Comparison of ENCODE assay signal across 10 cellular contexts in the genomic region with DNA sequence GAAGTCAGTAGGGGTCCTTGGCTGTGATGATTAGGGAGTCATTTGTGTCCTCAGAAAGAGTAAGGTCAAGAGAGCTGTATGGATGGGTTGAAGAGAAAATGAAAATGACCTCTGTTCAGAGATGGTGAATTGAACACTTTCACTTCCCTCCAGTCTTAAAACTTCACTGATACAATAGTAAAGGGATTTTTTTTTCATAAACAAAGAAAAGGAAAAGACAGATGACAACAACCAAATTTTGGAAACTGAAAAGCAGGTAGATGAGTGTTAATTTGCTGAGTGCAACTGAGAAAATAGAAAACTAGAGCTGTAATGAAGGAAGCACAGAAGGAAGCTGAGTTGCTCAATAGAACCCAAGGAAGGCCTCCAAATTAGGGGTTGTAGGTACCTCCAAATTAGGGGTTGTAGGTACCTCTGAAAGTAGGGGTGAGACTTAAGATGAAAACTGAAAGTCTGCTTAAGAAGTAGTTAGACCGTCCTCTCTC. TPM values are rescaled to one million over a fixed set of nuclear protein-coding genes. Genes with fewer than 3 reads are reported as not detected.
DNase-seq lines count a peak whose midpoint lies in the region; ATAC-seq and TF ChIP-seq lines count a peak whose summit lies in the region.
"Had no signal": no experiment of that assay in that cellular context is flagged by ENCODE, and none has a peak within 500 bp of the region (broad histone marks: within the 10 kb centered on the region; RNA-seq: fewer than 3 reads in every experiment).

No MANE protein-coding gene starts in this region.

- no peaks in the 10 kb centered on the region for H3K9me3 Mint-ChIP-seq in stimulated activated naive CD8-positive, alpha-beta T cell treated with anti-CD3 and anti-CD28 coated beads, Interleukin-15, Interleukin-2, amounts not matched to agents 100 ng/mL and 50 ng/mL, for 24 hours

- CTCF ChIA-PET in HEK293 (lab: Yijun Ruan, JAX) = interaction anchor here (1.0 kb wide), 1 partner anchor 13 kb away, joined by 3 read pairs; no protein-coding TSS in a partner anchor

- H3K4me3 ChIP-seq in HEK293 (ENCODE audit: low read depth, low read length) = no peak overlapping the region

- peaks cover 23% of the 10 kb centered on the region for H3K4me1 Mint-ChIP-seq in stimulated activated naive CD8-positive, alpha-beta T cell treated with anti-CD3 and anti-CD28 coated beads, Interleukin-15, Interleukin-2, amounts not matched to agents 100 ng/mL and 50 ng/mL, for 24 hours (ENCODE audit: low read depth)

- H3K27ac ChIP-seq in HEK293 (ENCODE audit: extremely low read depth, low read depth, low read length) = no peak overlapping the region

- POLR2A ChIA-PET in HEK293 (lab: Yijun Ruan, JAX) = no interaction called here

- peak overlapping the region; percentile 77 for H3K27ac Mint-ChIP-seq in stimulated activated naive CD8-positive, alpha-beta T cell treated with anti-CD3 and anti-CD28 coated beads, Interleukin-15, Interleukin-2, amounts not matched to agents 100 ng/mL and 50 ng/mL, for 24 hours

- H3K36me3 ChIP-seq in HEK293 (ENCODE audit: control insufficient read depth in 2 of 2, insufficient read depth in 1 of 2, low read length in 2 of 2) = no peaks in the 10 kb centered on the region

- DNase-seq in stimulated activated naive CD8-positive, alpha-beta T cell treated with anti-CD3 and anti-CD28 coated beads, Interleukin-15, Interleukin-2, amounts not matched to agents 100 U/mL and 50 U/mL, for 24 hours = no peak
- DNase-seq in NCI-H1048 (lab: John Stamatoyannopoulos, UW) = no peak
- DNase-seq in GDM1 (lab: John Stamatoyannopoulos, UW) = no peak
- DNase-seq in omental fat pad (ENCODE audit: low spot score) = no peak
- DNase-seq in superior temporal gyrus (ENCODE audit: extremely low spot score) = no peak
- DNase-seq: dermis blood vessel endothelial cell, NCI-H774 had no signal

- ATAC-seq in stimulated activated naive CD8-positive, alpha-beta T cell treated with anti-CD3 and anti-CD28 coated beads, Interleukin-15, Interleukin-2, amounts not matched to agents 100 U/mL and 50 U/mL, for 24 hours = no peak
- ATAC-seq in HG03469 (IDR thresholded peaks at IDR 0.05; ENCODE audit: unreplicated experiment) = peak; percentile 98
- ATAC-seq in omental fat pad (ENCODE audit: low FRiP score) = no peak

- TF ChIP-seq CTCF in HEK293 (tag by site-specific recombination; IDR thresholded peaks at IDR 0.05) (no peak), omental fat pad (IDR thresholded peaks at IDR 0.05) (no peak)

- no peaks in the 10 kb centered on the region for H3K4me1 ChIP-seq in HEK293 (ENCODE audit: control insufficient read depth, insufficient read depth, low read length)

- H3K9me3 ChIP-seq in HEK293 (ENCODE audit: control insufficient read depth, insufficient read depth, low read depth, low read length) = no peaks in the 10 kb centered on the region

- H3K27me3 Mint-ChIP-seq in stimulated activated naive CD8-positive, alpha-beta T cell treated with anti-CD3 and anti-CD28 coated beads, Interleukin-15, Interleukin-2, amounts not matched to agents 100 ng/mL and 50 ng/mL, for 24 hours = no peaks in the 10 kb centered on the region

- H3K4me3 Mint-ChIP-seq in stimulated activated naive CD8-positive, alpha-beta T cell treated with anti-CD3 and anti-CD28 coated beads, Interleukin-15, Interleukin-2, amounts not matched to agents 100 ng/mL and 50 ng/mL, for 24 hours = peak overlapping the region; percentile 40

- H3K36me3 Mint-ChIP-seq in stimulated activated naive CD8-positive, alpha-beta T cell treated with anti-CD3 and anti-CD28 coated beads, Interleukin-15, Interleukin-2, amounts not matched to agents 100 ng/mL and 50 ng/mL, for 24 hours (ENCODE audit: low read depth) = no peaks in the 10 kb centered on the region

TF ChIP-seq in HEK293, 187 proteins besides CTCF, POLR2A, EP300 and RAD21:
- TF ChIP-seq PRDM1 (tag by site-specific recombination; IDR thresholded peaks at IDR 0.05) (0 out of 2 replicates have a peak, but pooled peaks have one; percentile 43), GLI2 (tag by site-specific recombination; IDR thresholded peaks at IDR 0.05; ENCODE audit: borderline replicate concordance, low read depth) (no peak)

RNA-seq across cellular contexts. Expression of gene S1PR1, which starts 14.8 kb away (rescaled TPM):
- total RNA-seq in omental fat pad = 100 to 1,000 TPM in 3 of 4 donors, 10 to 100 TPM in 1; 44.3 to 236 (median 161) TPM
